Comparison of ENCODE assay signal across 26 cellular contexts in genomic region chr1:99691175-99691574, GRCh38. TPM values are rescaled to one million over a fixed set of nuclear protein-coding genes. Genes with fewer than 3 reads are reported as not detected.
A peak's percentile ranks its signal among the peaks of the same experiment; 100 is the strongest.
DNase-seq lines count a peak whose midpoint lies in the region; ATAC-seq and TF ChIP-seq lines count a peak whose summit lies in the region.
"Had no signal": no experiment of that assay in that cellular context is flagged by ENCODE, and none has a peak within 500 bp of the region (broad histone marks: within the 10 kb centered on the region; RNA-seq: fewer than 3 reads in every experiment).

No MANE protein-coding gene starts in this region.

- H2AFZ ChIP-seq in IMR-90 (replicated peaks; ENCODE audit: low read length, poor library complexity) (no peak overlapping the region), trophoblast cell (ENCODE audit: insufficient read depth, low read length, poor library complexity) (no peak overlapping the region)
- H2AFZ ChIP-seq: hepatocyte had no signal

- H3K4me1 Mint-ChIP-seq in stimulated activated naive B cell treated with anti-CD40 and anti-IgM and Interleukin-4, amounts not matched to agents 10 μg/mL and 1 μg/mL and 100 μg/mL, for 72 hours = no peaks in the 10 kb centered on the region
- H3K4me1 Mint-ChIP-seq: H9, immature natural killer cell had no signal

- POLR2A ChIA-PET in A673 (lab: Charles Lee; ENCODE audit: low non-redundant PET) (no interaction called here), IMR-90 (lab: Charles Lee; ENCODE audit: unreplicated experiment) (no interaction called here)

- H3K18ac ChIP-seq in IMR-90 (ENCODE audit: low read depth, low read length) (no peak overlapping the region), trophoblast cell (ENCODE audit: low read length) (no peak overlapping the region)

- ATAC-seq in IMR-90 (ENCODE audit: low read depth) (no peak), GM21390 (IDR thresholded peaks at IDR 0.05; ENCODE audit: unreplicated experiment) (no peak)
- no peak for ATAC-seq in stimulated activated naive B cell treated with anti-CD40 and anti-IgM and Interleukin-4, amounts not matched to agents 10 μg/mL and 1 μg/mL and 100 μg/mL, for 72 hours (replicated peaks)
- ATAC-seq: activated T-cell treated with anti-CD3 and anti-CD28 coated beads, Interleukin-2, amount 50 U/mL, for 4 hours; left lung; mucosa of descending colon had no signal

- H3K4ac ChIP-seq in IMR-90 (ENCODE audit: low read depth, low read length) = no peak overlapping the region
- H3K4ac ChIP-seq in trophoblast cell (ENCODE audit: low read depth, low read length) = no peak overlapping the region

- no peaks in the 10 kb centered on the region for H3K9me3 Mint-ChIP-seq in stimulated activated naive B cell treated with anti-CD40 and anti-IgM and Interleukin-4, amounts not matched to agents 10 μg/mL and 1 μg/mL and 100 μg/mL, for 72 hours
- H3K9me3 Mint-ChIP-seq: activated T-cell treated with anti-CD3 and anti-CD28 coated beads, Interleukin-2, amount 50 U/mL, for 4 hours; H9; immature natural killer cell; nephron had no signal

- no CpG with 5 or more reads among the region's 2 CpGs for WGBS in IMR-90 (ENCODE audit: extremely low coverage in 2 of 2, insufficient read length in 1 of 2), 2 experiments
- 71 to 100% methylated on average over 1 of the region's 2 CpGs for WGBS in mesodermal cell (ENCODE audit: insufficient coverage in 2 of 2), 2 experiments
- no CpG with 5 or more reads among the region's 2 CpGs for WGBS in trophoblast cell (ENCODE audit: extremely low coverage, insufficient coverage, insufficient read length)

- intact Hi-C loops in A673 (cut with micrococcal nuclease; ENCODE audit: unreplicated experiment) (no loop called here), IMR-90 (cut with micrococcal nuclease) (no loop called here)

- H2AK5ac ChIP-seq in IMR-90 (ENCODE audit: low read depth, low read length) (no peak overlapping the region), trophoblast cell (ENCODE audit: low read length) (no peak overlapping the region)

- H3K27ac ChIP-seq in A673 (ENCODE audit: low read depth, low read length, poor library complexity, severe bottlenecking) = no peak overlapping the region
- H3K27ac ChIP-seq in IMR-90 (ENCODE audit: insufficient read depth, low read length) = no peak overlapping the region
- H3K27ac ChIP-seq in mesodermal cell (ENCODE audit: low read depth, low read length, severe bottlenecking) = peak overlapping the region; percentile 12
- no peak overlapping the region for H3K27ac ChIP-seq in trophoblast cell (ENCODE audit: low read depth, low read length)
- H3K27ac ChIP-seq: adrenal gland; BLaER1 treated with 17β-estradiol and CSF1 and Interleukin-3, amounts not matched to agents 10 nM and 100 nM; colonic mucosa; hepatocyte; VCaP had no signal

- dilution Hi-C loops in IMR-90 (cut with HindIII; ENCODE audit: low sequenced_read_pairs, unreplicated experiment) = no loop called here

- peaks cover 16 to 17% of the 10 kb centered on the region in 2 donors for H3K27me3 Mint-ChIP-seq in stimulated activated naive B cell treated with anti-CD40 and anti-IgM and Interleukin-4, amounts not matched to agents 10 μg/mL and 1 μg/mL and 100 μg/mL, for 72 hours

- H3K4me2 ChIP-seq in IMR-90 (ENCODE audit: low read depth, low read length) (no peak overlapping the region), trophoblast cell (ENCODE audit: low read length) (no peak overlapping the region)
- H3K4me2 ChIP-seq: BLaER1 treated with 17β-estradiol and CSF1 and Interleukin-3, amounts not matched to agents 10 nM and 100 nM; hepatocyte had no signal

- in situ Hi-C loops in IMR-90 (cut with MboI; ENCODE audit: low sequenced_read_pairs) = loop anchor here (5.0 kb wide), 1 partner anchor 514 kb away; no protein-coding TSS in a partner anchor

- no peak for TF ChIP-seq CTCF in A673 (conservative IDR thresholded peaks at IDR 0.05; ENCODE audit: low read depth, low read length)
- no peak for TF ChIP-seq CTCF in IMR-90 (conservative IDR thresholded peaks at IDR 0.05; ENCODE audit: low read depth, low read length)
- TF ChIP-seq CTCF in fibroblast of pulmonary artery (IDR thresholded peaks at IDR 0.05; ENCODE audit: low read length, missing control alignments) = no peak

- H3K9me1 ChIP-seq in IMR-90 (ENCODE audit: insufficient read depth, low read length) = no peaks in the 10 kb centered on the region

- H3K14ac ChIP-seq in IMR-90 (replicated peaks; ENCODE audit: low read depth, low read length) (no peak overlapping the region), trophoblast cell (ENCODE audit: low read length) (no peak overlapping the region)

- H2BK20ac ChIP-seq in IMR-90 (ENCODE audit: low read depth, low read length) = no peak overlapping the region

- H2BK120ac ChIP-seq in IMR-90 (ENCODE audit: low read depth, low read length) (no peak overlapping the region), trophoblast cell (ENCODE audit: insufficient read depth, low read length, poor library complexity) (no peak overlapping the region)

- H2AK9ac ChIP-seq in IMR-90 (replicated peaks; ENCODE audit: low read depth, low read length, poor library complexity) = no peak overlapping the region

- no peak overlapping the region for H2BK15ac ChIP-seq in IMR-90 (ENCODE audit: low read depth, low read length)

- H3K79me1 ChIP-seq in IMR-90 (ENCODE audit: low read depth in 1 of 2, low read length in 2 of 2) (no peaks in the 10 kb centered on the region), trophoblast cell (ENCODE audit: low read length) (no peaks in the 10 kb centered on the region)

- no peak overlapping the region for H4K12ac ChIP-seq in trophoblast cell (ENCODE audit: low read depth, low read length)

- no peaks in the 10 kb centered on the region for H3K27me3 ChIP-seq in A673 (replicated peaks; ENCODE audit: insufficient read depth, low read depth, low read length, poor library complexity)
- no peaks in the 10 kb centered on the region for H3K27me3 ChIP-seq in IMR-90 (ENCODE audit: control insufficient read depth, insufficient read depth, low read length)
- no peaks in the 10 kb centered on the region for H3K27me3 ChIP-seq in trophoblast cell (ENCODE audit: insufficient read depth, low read length)
- H3K27me3 ChIP-seq: adrenal gland; BLaER1 treated with 17β-estradiol and CSF1 and Interleukin-3, amounts not matched to agents 10 nM and 100 nM; colonic mucosa; hepatocyte; left lung; upper lobe of left lung had no signal

- H3K4me3 Mint-ChIP-seq in stimulated activated naive B cell treated with anti-CD40 and anti-IgM and Interleukin-4, amounts not matched to agents 10 μg/mL and 1 μg/mL and 100 μg/mL, for 72 hours = no peak overlapping the region
- H3K4me3 Mint-ChIP-seq: activated T-cell treated with anti-CD3 and anti-CD28 coated beads, Interleukin-2, amount 50 U/mL, for 4 hours; H9; immature natural killer cell; nephron had no signal

- no peaks in the 10 kb centered on the region for H4K20me1 ChIP-seq in IMR-90 (ENCODE audit: insufficient read depth, low read length)
- H4K20me1 ChIP-seq: BLaER1 treated with 17β-estradiol and CSF1 and Interleukin-3, amounts not matched to agents 10 nM and 100 nM had no signal

- H3K27ac Mint-ChIP-seq in stimulated activated naive B cell treated with anti-CD40 and anti-IgM and Interleukin-4, amounts not matched to agents 10 μg/mL and 1 μg/mL and 100 μg/mL, for 72 hours = no peak overlapping the region
- H3K27ac Mint-ChIP-seq: H9, immature natural killer cell had no signal

- BruUV-seq in A673 (replicated peaks; lab: Mats Ljungman, UMichigan) = no TSS peak
- no TSS peak for BruUV-seq in IMR-90 (replicated peaks; lab: Mats Ljungman, UMichigan)

- H2BK12ac ChIP-seq in trophoblast cell (ENCODE audit: low read length) = no peak overlapping the region

- H3K4me3 ChIP-seq in A673 (ENCODE audit: low read depth, low read length, poor library complexity, severe bottlenecking) (no peak overlapping the region), IMR-90 (ENCODE audit: insufficient read depth, low read depth, low read length) (no peak overlapping the region), fibroblast of pulmonary artery (replicated peaks; ENCODE audit: low read depth, low read length) (no peak overlapping the region), mesodermal cell (ENCODE audit: extremely low read depth, insufficient read depth, low read length, poor library complexity, severe bottlenecking) (no peak overlapping the region), trophoblast cell (ENCODE audit: low read depth, low read length) (no peak overlapping the region)
- H3K4me3 ChIP-seq: adrenal gland; BLaER1 treated with 17β-estradiol and CSF1 and Interleukin-3, amounts not matched to agents 10 nM and 100 nM; colonic mucosa; hepatocyte; left lung; mucosa of descending colon; upper lobe of left lung had no signal

- TF ChIP-seq RAD21 in IMR-90 (IDR thresholded peaks at IDR 0.05; ENCODE audit: low read length) = no peak

- no peaks in the 10 kb centered on the region for H3K36me3 ChIP-seq in A673 (ENCODE audit: insufficient read depth, low read length, poor library complexity, severe bottlenecking)
- H3K36me3 ChIP-seq in IMR-90 (ENCODE audit: control insufficient read depth, insufficient read depth, low read length) = no peaks in the 10 kb centered on the region
- no peaks in the 10 kb centered on the region for H3K36me3 ChIP-seq in mesodermal cell (ENCODE audit: control insufficient read depth, insufficient read depth, low read length)
- H3K36me3 ChIP-seq in trophoblast cell (ENCODE audit: control insufficient read depth in 1 of 2, insufficient read depth in 2 of 2, low read length in 2 of 2) = no peaks in the 10 kb centered on the region
- H3K36me3 ChIP-seq: BLaER1 treated with 17β-estradiol and CSF1 and Interleukin-3, amounts not matched to agents 10 nM and 100 nM; colonic mucosa had no signal

- no peak overlapping the region for H4K91ac ChIP-seq in IMR-90 (ENCODE audit: insufficient read depth, low read depth, low read length)
- no peak overlapping the region for H4K91ac ChIP-seq in trophoblast cell (ENCODE audit: low read depth, low read length)

- no peak overlapping the region for H3K9ac ChIP-seq in IMR-90 (ENCODE audit: low read depth, low read length)
- no peak overlapping the region for H3K9ac ChIP-seq in trophoblast cell (ENCODE audit: low read length)
- H3K9ac ChIP-seq: BLaER1 treated with 17β-estradiol and CSF1 and Interleukin-3, amounts not matched to agents 10 nM and 100 nM had no signal

- H2BK5ac ChIP-seq in IMR-90 (ENCODE audit: low read depth, low read length, poor library complexity, severe bottlenecking) = no peak overlapping the region
- no peak overlapping the region for H2BK5ac ChIP-seq in trophoblast cell (ENCODE audit: low read depth, low read length, poor library complexity)

- no peaks in the 10 kb centered on the region for H3K36me3 Mint-ChIP-seq in stimulated activated naive B cell treated with anti-CD40 and anti-IgM and Interleukin-4, amounts not matched to agents 10 μg/mL and 1 μg/mL and 100 μg/mL, for 72 hours
- H3K36me3 Mint-ChIP-seq: immature natural killer cell had no signal

- no peak overlapping the region for H4K5ac ChIP-seq in IMR-90 (ENCODE audit: low read depth, low read length)

- H3K79me2 ChIP-seq in trophoblast cell (ENCODE audit: control insufficient read depth, insufficient read depth, low read length, poor library complexity) = no peaks in the 10 kb centered on the region
- H3K79me2 ChIP-seq: hepatocyte had no signal

- no peak for TF ChIP-seq POLR2A in IMR-90 (IDR thresholded peaks at IDR 0.05; ENCODE audit: low read depth, low read length)

- H3K4me1 ChIP-seq in A673 (ENCODE audit: insufficient read depth, low read length, poor library complexity, severe bottlenecking) (no peaks in the 10 kb centered on the region), IMR-90 (ENCODE audit: control insufficient read depth, insufficient read depth, low read length) (no peaks in the 10 kb centered on the region), mesodermal cell (ENCODE audit: control insufficient read depth, insufficient read depth, low read length, poor library complexity, severe bottlenecking) (peaks cover 23% of the 10 kb centered on the region), trophoblast cell (ENCODE audit: control insufficient read depth in 1 of 2, insufficient read depth in 2 of 2, low read length in 2 of 2) (peaks cover 0 to 2% of the 10 kb centered on the region in 2 experiments)
- H3K4me1 ChIP-seq: BLaER1 treated with 17β-estradiol and CSF1 and Interleukin-3, amounts not matched to agents 10 nM and 100 nM; colonic mucosa; left lung had no signal

- H3K9me3 ChIP-seq in A673 (ENCODE audit: low read depth, low read length, poor library complexity, severe bottlenecking) (no peaks in the 10 kb centered on the region), IMR-90 (ENCODE audit: control insufficient read depth, insufficient read depth, low read length) (no peaks in the 10 kb centered on the region), mesodermal cell (ENCODE audit: control insufficient read depth, low read length) (no peaks in the 10 kb centered on the region), trophoblast cell (ENCODE audit: insufficient read depth, low read depth, low read length) (no peaks in the 10 kb centered on the region)
- H3K9me3 ChIP-seq: adrenal gland; BLaER1 treated with 17β-estradiol and CSF1 and Interleukin-3, amounts not matched to agents 10 nM and 100 nM; colonic mucosa; left lung; mucosa of descending colon; upper lobe of left lung had no signal

- DNase-seq in A673 (ENCODE audit: low spot score) (peak; percentile 33), IMR-90 (no peak), fibroblast of pulmonary artery (ENCODE audit: low read depth) (peak; percentile 93), amygdala (lab: John Stamatoyannopoulos, UW) (no peak), trophoblast cell (no peak)
- no peak for DNase-seq in stimulated activated naive B cell treated with anti-CD40 and anti-IgM and Interleukin-4, amounts not matched to agents 10 μg/mL and 1 μg/mL and 100 μg/mL, for 72 hours
- DNase-seq: activated CD4-positive, alpha-beta T cell treated with anti-CD3 and anti-CD28 coated beads for 48 hours; activated T-cell treated with anti-CD3 and anti-CD28 coated beads, Interleukin-2, amount 50 U/mL, for 4 hours; adrenal gland; colonic mucosa; H9; immature natural killer cell; Kasumi-1; left lung; mucosa of descending colon; NCI-H187 treated with DMSO at 0.1 percent for 48 hours; NCI-H526 treated with DMSO at 0.1 percent for 48 hours; stimulated activated CD8-positive, alpha-beta memory T cell treated with anti-CD3 and anti-CD28 coated beads, Interleukin-4, amount 100 ng/mL, for 48 hours; upper lobe of left lung had no signal

- H4K8ac ChIP-seq in IMR-90 (ENCODE audit: low read depth in 2 of 2, low read length in 2 of 2) (no peak overlapping the region), trophoblast cell (ENCODE audit: low read depth, low read length) (no peak overlapping the region)

- 0 out of 2 replicates have a peak overlapping the region, but pooled peaks have one; percentile 3 for H3K56ac ChIP-seq in IMR-90 (ENCODE audit: extremely low read depth, insufficient read depth, low read length)

- H3K23ac ChIP-seq in IMR-90 (ENCODE audit: low read depth, low read length) (no peak overlapping the region; the same call in 1 of the 2 replicates), trophoblast cell (ENCODE audit: low read length) (no peak overlapping the region)

- CTCF ChIA-PET in A673 (lab: Charles Lee) (no interaction called here), IMR-90 (lab: Yijun Ruan, JAX) (no interaction called here)

RNA-seq across cellular contexts. Expression of gene PALMD, which starts 45.3 kb away (rescaled TPM):
- not detected in 2 replicates for total RNA-seq in A673 (2021)
- 0.72 and 1.1 TPM in 2 replicates for total RNA-seq in IMR-90 (2012; rRNA removed)
- polyA plus RNA-seq in IMR-90 (2012; rRNA removed) = 0.34 and 0.51 TPM in 2 replicates
- polyA plus RNA-seq in IMR-90 (2012; cell fraction: cytosol; rRNA removed) = 0.08 and 0.11 TPM in 2 replicates
- polyA plus RNA-seq in IMR-90 (2012; cell fraction: nucleus; rRNA removed; ENCODE audit: low replicate concordance) = 0.14 and 1.2 TPM in 2 replicates
- 4.6 TPM for polyA plus RNA-seq in mesodermal cell (2013, experiment 1 of 2)
- polyA plus RNA-seq in mesodermal cell (2013, experiment 2 of 2) = 3.4 TPM
- polyA plus RNA-seq in trophoblast cell (2013) = 0.35 and 0.42 TPM in 2 replicates
- total RNA-seq: activated T-cell treated with anti-CD3 and anti-CD28 coated beads, Interleukin-2, amount 50 U/mL, for 4 hours; H9; T-helper 2 cell treated with Interferon-gamma antibody and Interleukin-4, amounts not matched to agents 100 ng/mL and 5 ng/mL, for 36 hours had no signal
- polyA plus RNA-seq: immature natural killer cell had no signal

Comparison
In these comparisons a context has a peak if more than half of its experiments do, and no peak if none do; other contexts are left out.
1. DNase-seq: peak in A673 (single experiment) and fibroblast of pulmonary artery (single experiment); none in IMR-90 (single experiment), stimulated activated naive B cell treated with anti-CD40 and anti-IgM and Interleukin-4, amounts not matched to agents 10 μg/mL and 1 μg/mL and 100 μg/mL, for 72 hours (single experiment), amygdala (0 of 56) and trophoblast cell (0 of 2).